In genomic region chr2:157336137-157336721, GRCh38 we compare ENCODE assay signal across 7 cellular contexts. TPM values are rescaled to one million over a fixed set of nuclear protein-coding genes. Genes with fewer than 3 reads are reported as not detected.
A peak's percentile ranks its signal among the peaks of the same experiment; 100 is the strongest.
DNase-seq lines count a peak whose midpoint lies in the region; ATAC-seq, FAIRE-seq and TF ChIP-seq lines count a peak whose summit lies in the region.

No MANE protein-coding gene starts in this region.

- ATAC-seq in GM19467 (IDR thresholded peaks at IDR 0.05; ENCODE audit: unreplicated experiment) (peak; percentile 69), pancreas (peak in 3 of 4 donors; percentile 64 to 79 (median 78)), HG03097 (IDR thresholded peaks at IDR 0.05; ENCODE audit: low FRiP score, unreplicated experiment) (no peak)

- H3K27me3 ChIP-seq in pancreas, result no peaks in the 10 kb centered on the region

- peak; percentile 86 for TF ChIP-seq CTCF in NB4 (IDR thresholded peaks at IDR 0.05; ENCODE audit: low read depth, low read length)
- peak; percentile 44 to 77 (median 63) for TF ChIP-seq CTCF in pancreas (IDR thresholded peaks at IDR 0.05)

- intact Hi-C loops in pancreas (cut with DNase I), result no loop called here

- H3K4me1 ChIP-seq in pancreas, result no peaks in the 10 kb centered on the region

- peak; percentile 41 for DNase-seq in DMS53 treated with DMSO at 0.1 percent for 48 hours (lab: John Stamatoyannopoulos, UW; ENCODE audit: unreplicated experiment)
- DNase-seq in NB4 (ENCODE audit: low read depth), result peak; percentile 46
- peak; percentile 55 to 62 for DNase-seq in activated CD4-positive, alpha-beta T cell treated with anti-CD3 and anti-CD28 coated beads for 4 hours
- DNase-seq in erythroblast (lab: John Stamatoyannopoulos, UW), result peak; percentile 40 to 76
- peak in 4 of 6 donors; percentile 9 to 47 (median 30) for DNase-seq in pancreas

- H3K4me3 ChIP-seq in NB4 (ENCODE audit: low read depth, low read length) (no peak overlapping the region), pancreas (no peak overlapping the region)

- TF ChIP-seq POLR2A in NB4 (IDR thresholded peaks at IDR 0.05; ENCODE audit: extremely low read depth, insufficient read length) (no peak), erythroblast (IDR thresholded peaks at IDR 0.05; ENCODE audit: low read length) (no peak)

- 20% methylated on average over 7 of the region's 7 CpGs for WGBS in pancreas, 2 donors

- FAIRE-seq in pancreas (lab: Jason Lieb, UNC), result no peak

- no peaks in the 10 kb centered on the region for H3K9me3 ChIP-seq in pancreas

- H3K27ac ChIP-seq in pancreas, result no peak overlapping the region

- no peaks in the 10 kb centered on the region for H3K36me3 ChIP-seq in pancreas

RNA-seq across cellular contexts. Expression of gene ERMN, which starts 10.6 kb away (rescaled TPM):
- total RNA-seq in pancreas, result under 1 TPM in 3 of 6 donors, not detected in 3; 0.06 to 0.16 (median 0.14) TPM
- under 1 TPM; 0.15 to 0.54 TPM for polyA plus RNA-seq in pancreas
